Comparison of ENCODE assay signal across 30 cellular contexts in the genomic region with DNA sequence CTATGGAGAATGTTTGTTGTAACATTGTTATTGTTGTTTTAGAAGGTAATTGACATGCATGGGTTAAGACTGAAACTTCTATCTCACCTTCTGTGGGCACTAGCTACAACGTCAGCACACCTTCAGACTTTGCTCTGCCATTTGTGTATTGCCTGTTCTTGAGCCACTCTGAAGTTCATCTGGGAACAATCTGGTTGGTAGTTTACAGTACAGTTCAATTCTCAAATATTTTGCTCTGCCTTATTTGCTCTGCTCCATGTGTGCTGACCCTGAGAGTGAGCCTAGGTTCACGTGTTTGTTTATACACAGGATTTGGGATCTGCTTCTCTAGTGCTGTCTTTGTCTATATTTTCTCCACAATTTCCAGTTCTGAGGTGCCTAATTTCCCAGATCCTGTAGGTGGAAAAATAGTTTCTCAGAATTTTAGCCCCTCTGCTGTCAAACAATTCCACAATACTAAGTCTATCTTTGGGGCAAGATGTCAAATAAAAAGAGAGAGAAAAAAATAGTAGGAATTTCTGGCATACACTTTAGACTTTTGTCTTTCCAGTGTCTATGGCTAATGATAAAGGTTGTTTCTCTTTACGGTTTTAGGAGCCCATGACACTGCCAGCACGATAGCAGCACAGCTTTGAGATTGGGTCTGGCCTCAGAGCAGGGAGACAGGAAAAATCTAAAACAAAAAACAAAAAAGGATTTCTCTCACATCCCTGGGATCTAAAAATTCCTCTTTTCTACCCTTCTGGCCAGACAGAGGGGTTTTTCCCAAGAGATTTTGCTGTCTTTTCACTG.
"Had no signal": no experiment of that assay in that cellular context is flagged by ENCODE, and none has a peak within 500 bp of the region (broad histone marks: within the 10 kb centered on the region; RNA-seq: fewer than 3 reads in every experiment).

No MANE protein-coding gene starts in this region.

- H3K9me3 Mint-ChIP-seq: activated T-helper 1 cell treated with anti-CD3 and anti-CD28 coated beads, Interleukin-12 subunit alpha, Interleukin-12 subunit beta, Interleukin-2, Interleukin-4 antibody, amounts not matched to agents 30 ng/mL and 10 ng/mL and 1 ng/mL, durations not matched to agents 14 hours and 24 hours and 36 hours had no signal

- H3K9me3 ChIP-seq: ascending aorta, body of pancreas had no signal

- FAIRE-seq: bronchial epithelial cell, RCC 7860 had no signal

- H3K4me3 ChIP-seq: ascending aorta, body of pancreas had no signal

- H3K27me3 ChIP-seq: ascending aorta, body of pancreas had no signal

- H3K27me3 Mint-ChIP-seq: activated naive CD8-positive, alpha-beta T cell treated with anti-CD3 and anti-CD28 coated beads, Interleukin-2, amount 50 U/mL, for 24 hours; T-helper 17 cell had no signal

- ATAC-seq: activated CD8-positive, alpha-beta T cell treated with anti-CD3 and anti-CD28 coated beads, Interleukin-2, amount 10 ng/mL, durations not matched to agents 7 days and 5 days; activated naive CD4-positive, alpha-beta T cell treated with anti-CD3 and anti-CD28 coated beads, Interleukin-2, amount 50 U/mL, for 72 hours; activated naive CD8-positive, alpha-beta T cell treated with anti-CD3 and anti-CD28 coated beads, Interleukin-2, amount 50 U/mL, for 24 hours; body of pancreas; T-helper 17 cell; WTC11 had no signal

- H3K4me1 ChIP-seq: ascending aorta, body of pancreas had no signal

- H3K36me3 Mint-ChIP-seq: activated naive CD4-positive, alpha-beta T cell treated with anti-CD3 and anti-CD28 coated beads, Interleukin-2, amount 50 U/mL, for 72 hours had no signal

- H3K27ac Mint-ChIP-seq: activated CD8-positive, alpha-beta T cell treated with anti-CD3 and anti-CD28 coated beads, Interleukin-2, amount 10 ng/mL, durations not matched to agents 7 days and 5 days; activated naive CD4-positive, alpha-beta T cell treated with anti-CD3 and anti-CD28 coated beads, Interleukin-2, amount 50 U/mL, for 72 hours; activated naive CD8-positive, alpha-beta T cell treated with anti-CD3 and anti-CD28 coated beads, Interleukin-2, amount 50 U/mL, for 24 hours; activated T-helper 1 cell treated with anti-CD3 and anti-CD28 coated beads, Interleukin-12 subunit alpha, Interleukin-12 subunit beta, Interleukin-2, Interleukin-4 antibody, amounts not matched to agents 30 ng/mL and 10 ng/mL and 1 ng/mL, durations not matched to agents 14 hours and 24 hours and 36 hours; T-helper 17 cell; WTC11 had no signal

- H3K27ac ChIP-seq: ascending aorta, body of pancreas had no signal

- H3K4me3 Mint-ChIP-seq: activated CD8-positive, alpha-beta T cell treated with anti-CD3 and anti-CD28 coated beads, Interleukin-2, amount 10 ng/mL, durations not matched to agents 7 days and 5 days; activated naive CD8-positive, alpha-beta T cell treated with anti-CD3 and anti-CD28 coated beads, Interleukin-2, amount 50 U/mL, for 24 hours; activated T-helper 1 cell treated with anti-CD3 and anti-CD28 coated beads, Interleukin-12 subunit alpha, Interleukin-12 subunit beta, Interleukin-2, Interleukin-4 antibody, amounts not matched to agents 30 ng/mL and 10 ng/mL and 1 ng/mL, durations not matched to agents 14 hours and 24 hours and 36 hours; T-helper 17 cell; WTC11 had no signal

- DNase-seq: activated CD4-positive, alpha-beta T cell treated with anti-CD3 and anti-CD28 coated beads for 48 hours; activated CD4-positive, alpha-beta T cell treated with anti-CD3 and anti-CD28 coated beads, Interleukin-2, amount 50 U/mL, for 4 hours; activated CD4-positive, CD25-positive, alpha-beta regulatory T cell treated with anti-CD3 and anti-CD28 coated beads, Interleukin-2, amount 50 U/mL, for 72 hours; activated CD8-positive, alpha-beta memory T cell treated with anti-CD3 and anti-CD28 coated beads, Interleukin-2, amount 50 U/mL, for 48 hours; activated CD8-positive, alpha-beta T cell treated with anti-CD3 and anti-CD28 coated beads, Interleukin-2, amount 10 ng/mL, durations not matched to agents 7 days and 5 days; activated effector memory CD4-positive, alpha-beta T cell treated with Interleukin-2 at 50 U/mL for 16 hours; activated naive CD4-positive, alpha-beta T cell; activated naive CD8-positive, alpha-beta T cell treated with anti-CD3 and anti-CD28 coated beads, Interleukin-2, amount 50 U/mL, for 24 hours; activated T-cell treated with anti-CD3 and anti-CD28 coated beads, Interleukin-2, amount 50 U/mL, for 1 hour; amniotic stem cell; body of pancreas; central memory CD4-positive, alpha-beta T cell; Kasumi-1; KBM-7; NCI-H1048; NCI-H146; NCI-H1930; NCI-H2171; NCI-H2227 treated with DMSO at 0.1 percent for 48 hours; NCI-H526 treated with DMSO at 0.1 percent for 48 hours; NK-92 treated with Interleukin-12 subunit alpha and Interleukin-12 subunit beta, amount 100 ng/mL, for 24 hours; SHP77 treated with DMSO at 0.1 percent for 48 hours; T-helper 17 cell; T-helper 9 cell had no signal

- H3K4me1 Mint-ChIP-seq: activated naive CD8-positive, alpha-beta T cell treated with anti-CD3 and anti-CD28 coated beads, Interleukin-2, amount 50 U/mL, for 24 hours; T-helper 17 cell; WTC11 had no signal

- H3K36me3 ChIP-seq: ascending aorta had no signal
